Comparison of ENCODE assay signal across 18 cellular contexts in genomic region chr2:123532999-123533398, GRCh38.
DNase-seq lines count a peak whose midpoint lies in the region; ATAC-seq and TF ChIP-seq lines count a peak whose summit lies in the region.
"Had no signal": no experiment of that assay in that cellular context is flagged by ENCODE, and none has a peak within 500 bp of the region (broad histone marks: within the 10 kb centered on the region; RNA-seq: fewer than 3 reads in every experiment).

No MANE protein-coding gene starts in this region.

- no peak for ATAC-seq in GM23338
- ATAC-seq in stimulated activated naive CD8-positive, alpha-beta T cell treated with anti-CD3 and anti-CD28 coated beads, Interleukin-15, amount 100 ng/mL, for 72 hours: no peak

- DNase-seq in GM23338 (ENCODE audit: low spot score) (no peak), SK-MEL-5 (ENCODE audit: low read depth, low spot score) (peak; percentile 82), fibroblast of peridontal ligament (ENCODE audit: extremely low read depth) (peak; percentile 10), substantia nigra (lab: John Stamatoyannopoulos, UW) (no peak), ACHN (no peak), iPS-NIHi11 (ENCODE audit: low spot score) (no peak)
- DNase-seq in stimulated activated naive CD8-positive, alpha-beta T cell treated with anti-CD3 and anti-CD28 coated beads, Interleukin-15, amount 100 ng/mL, for 72 hours: no peak
- DNase-seq: AML-193; CD4-positive, alpha-beta T cell; DMS153; DMS79; GDM1; GOT3; H9; KG1 had no signal

- H3K4me1 ChIP-seq in GM23338 (ENCODE audit: insufficient read depth): no peaks in the 10 kb centered on the region
- H3K4me1 ChIP-seq in mesodermal cell (ENCODE audit: control insufficient read depth, insufficient read depth, low read length, poor library complexity, severe bottlenecking): no peaks in the 10 kb centered on the region

- no peaks in the 10 kb centered on the region for H3K36me3 ChIP-seq in GM23338 (ENCODE audit: insufficient read depth)
- H3K36me3 ChIP-seq in mesodermal cell (ENCODE audit: control insufficient read depth, insufficient read depth, low read length): no peaks in the 10 kb centered on the region

- H3K36me3 Mint-ChIP-seq in GM23338 (ENCODE audit: low read depth): peaks cover 8% of the 10 kb centered on the region

- H3K9me3 Mint-ChIP-seq in GM23338: peaks cover 18% of the 10 kb centered on the region
- peaks cover 15 to 32% of the 10 kb centered on the region in 2 donors for H3K9me3 Mint-ChIP-seq in stimulated activated naive CD8-positive, alpha-beta T cell treated with anti-CD3 and anti-CD28 coated beads, Interleukin-15, amount 100 ng/mL, for 72 hours

- no peaks in the 10 kb centered on the region for H3F3A ChIP-seq in GM23338 (replicated peaks; ENCODE audit: low read depth)

- H3K27me3 ChIP-seq in GM23338 (ENCODE audit: insufficient read depth): no peaks in the 10 kb centered on the region

- no peak overlapping the region for H3K4me2 ChIP-seq in GM23338

- 0 out of 2 replicates have a peak, but pooled peaks cover 8% of the 10 kb centered on the region for H3K9me2 ChIP-seq in GM23338 (ENCODE audit: insufficient read depth)

- peaks cover 2% of the 10 kb centered on the region for H3K27me3 Mint-ChIP-seq in GM23338 (ENCODE audit: insufficient read depth, low read depth, poor library complexity)
- no peaks in the 10 kb centered on the region for H3K27me3 Mint-ChIP-seq in stimulated activated naive CD8-positive, alpha-beta T cell treated with anti-CD3 and anti-CD28 coated beads, Interleukin-15, amount 100 ng/mL, for 72 hours
- H3K27me3 Mint-ChIP-seq: CD4-positive, alpha-beta T cell had no signal

- no peak for TF ChIP-seq CTCF in GM23338 (conservative IDR thresholded peaks at IDR 0.05; ENCODE audit: low read depth in 2 of 2)

- H3K79me2 ChIP-seq in GM23338 (replicated peaks; ENCODE audit: insufficient read depth): no peaks in the 10 kb centered on the region

- in situ Hi-C loops in SK-MEL-5 (cut with HindIII; ENCODE audit: low pct_unique_long_range_greater_than_20kb, low sequenced_read_pairs) (no loop called here), ACHN (cut with HindIII; ENCODE audit: low pct_ligation_motif_present, low pct_unique_long_range_greater_than_20kb, low sequenced_read_pairs) (no loop called here)

- no peak overlapping the region for H3K4me3 Mint-ChIP-seq in GM23338
- H3K4me3 Mint-ChIP-seq in stimulated activated naive CD8-positive, alpha-beta T cell treated with anti-CD3 and anti-CD28 coated beads, Interleukin-15, amount 100 ng/mL, for 72 hours: no peak overlapping the region
- H3K4me3 Mint-ChIP-seq: CD4-positive, alpha-beta T cell; H9 had no signal

- H2AFZ ChIP-seq in GM23338: peak overlapping the region; percentile 72; the same call in 1 of the 2 replicates

- no peaks in the 10 kb centered on the region for H3K9me3 ChIP-seq in mesodermal cell (ENCODE audit: control insufficient read depth, low read length)

- H3K4me3 ChIP-seq in GM23338: no peak overlapping the region
- no peak overlapping the region for H3K4me3 ChIP-seq in mesodermal cell (ENCODE audit: extremely low read depth, insufficient read depth, low read length, poor library complexity, severe bottlenecking)

- H4K20me1 ChIP-seq in GM23338 (replicated peaks; ENCODE audit: insufficient read depth): no peaks in the 10 kb centered on the region

- H3K27ac Mint-ChIP-seq in GM23338: no peak overlapping the region
- no peak overlapping the region for H3K27ac Mint-ChIP-seq in stimulated activated naive CD8-positive, alpha-beta T cell treated with anti-CD3 and anti-CD28 coated beads, Interleukin-15, amount 100 ng/mL, for 72 hours
- H3K27ac Mint-ChIP-seq: CD4-positive, alpha-beta T cell; H9 had no signal

- H3K4me1 Mint-ChIP-seq in GM23338: no peaks in the 10 kb centered on the region
- no peaks in the 10 kb centered on the region for H3K4me1 Mint-ChIP-seq in stimulated activated naive CD8-positive, alpha-beta T cell treated with anti-CD3 and anti-CD28 coated beads, Interleukin-15, amount 100 ng/mL, for 72 hours
- H3K4me1 Mint-ChIP-seq: H9 had no signal

- WGBS in mesodermal cell (ENCODE audit: insufficient coverage in 2 of 2), 2 experiments: no CpG with 5 or more reads among the region's 2 CpGs

- H3K27ac ChIP-seq in GM23338 (ENCODE audit: low read depth) (no peak overlapping the region), mesodermal cell (ENCODE audit: low read depth, low read length, severe bottlenecking) (peak overlapping the region; percentile 19), substantia nigra (ENCODE audit: low read depth, low read length, poor library complexity, severe bottlenecking) (no peak overlapping the region)
- H3K27ac ChIP-seq: C4-2B, HL-60 had no signal

TF ChIP-seq in GM23338, 12 proteins besides CTCF, POLR2A, EP300 and RAD21:
- TF ChIP-seq ZNF114 (CRISPR knock-in tag; IDR thresholded peaks at IDR 0.05) (no peak), ETS1 (IDR thresholded peaks at IDR 0.05) (no peak), EZH2 (IDR thresholded peaks at IDR 0.05; ENCODE audit: low read depth, unreplicated experiment) (no peak), CREB1 (CRISPR knock-in tag; IDR thresholded peaks at IDR 0.05; ENCODE audit: low read depth) (no peak)
TF ChIP-seq in GM23338: peak in this region for 0.

Comparison
In these comparisons a context has a peak if more than half of its experiments do, and no peak if none do; other contexts are left out.
1. DNase-seq: peak in SK-MEL-5 (single experiment) and fibroblast of peridontal ligament (single experiment); none in GM23338 (single experiment), substantia nigra (0 of 49), ACHN (single experiment), iPS-NIHi11 (single experiment) and stimulated activated naive CD8-positive, alpha-beta T cell treated with anti-CD3 and anti-CD28 coated beads, Interleukin-15, amount 100 ng/mL, for 72 hours (0 of 2).